In genomic region chr3:89373459-89373858, GRCh38 we compare ENCODE assay signal across 1 cellular context.
TF ChIP-seq lines count a peak whose summit lies in the region.

No MANE protein-coding gene starts in this region.

TF ChIP-seq in WTC11, 78 proteins besides CTCF, POLR2A, EP300 and RAD21 (continued from another document):
- TF ChIP-seq GABPB1 (CRISPR knock-in tag; IDR thresholded peaks at IDR 0.05), result no peak
- no peak for TF ChIP-seq ZNF281 (CRISPR knock-in tag; IDR thresholded peaks at IDR 0.05)
- no peak for TF ChIP-seq NR2C2 (CRISPR knock-in tag; IDR thresholded peaks at IDR 0.05)
- TF ChIP-seq, protein P1, sequence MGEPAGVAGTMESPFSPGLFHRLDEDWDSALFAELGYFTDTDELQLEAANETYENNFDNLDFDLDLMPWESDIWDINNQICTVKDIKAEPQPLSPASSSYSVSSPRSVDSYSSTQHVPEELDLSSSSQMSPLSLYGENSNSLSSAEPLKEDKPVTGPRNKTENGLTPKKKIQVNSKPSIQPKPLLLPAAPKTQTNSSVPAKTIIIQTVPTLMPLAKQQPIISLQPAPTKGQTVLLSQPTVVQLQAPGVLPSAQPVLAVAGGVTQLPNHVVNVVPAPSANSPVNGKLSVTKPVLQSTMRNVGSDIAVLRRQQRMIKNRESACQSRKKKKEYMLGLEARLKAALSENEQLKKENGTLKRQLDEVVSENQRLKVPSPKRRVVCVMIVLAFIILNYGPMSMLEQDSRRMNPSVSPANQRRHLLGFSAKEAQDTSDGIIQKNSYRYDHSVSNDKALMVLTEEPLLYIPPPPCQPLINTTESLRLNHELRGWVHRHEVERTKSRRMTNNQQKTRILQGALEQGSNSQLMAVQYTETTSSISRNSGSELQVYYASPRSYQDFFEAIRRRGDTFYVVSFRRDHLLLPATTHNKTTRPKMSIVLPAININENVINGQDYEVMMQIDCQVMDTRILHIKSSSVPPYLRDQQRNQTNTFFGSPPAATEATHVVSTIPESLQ (CRISPR knock-in tag; IDR thresholded peaks at IDR 0.05), result no peak
- TF ChIP-seq TEAD1 (CRISPR knock-in tag; IDR thresholded peaks at IDR 0.05), result no peak
- no peak for TF ChIP-seq NFATC4 (CRISPR knock-in tag; IDR thresholded peaks at IDR 0.05)
- no peak for TF ChIP-seq ZNF219 (CRISPR knock-in tag; IDR thresholded peaks at IDR 0.05; ENCODE audit: borderline replicate concordance)
